Comparison of ENCODE assay signal across 8 cellular contexts in genomic region chr3:39260957-39261356, GRCh38. TPM values are rescaled to one million over a fixed set of nuclear protein-coding genes. Genes with fewer than 3 reads are reported as not detected.
DNase-seq lines count a peak whose midpoint lies in the region; ATAC-seq and TF ChIP-seq lines count a peak whose summit lies in the region.

No MANE protein-coding gene starts in this region.

- DNase-seq in CMK (ENCODE audit: low read depth) (peak; percentile 66), KG1 (lab: John Stamatoyannopoulos, UW) (peak; percentile 66), T-helper 9 cell (peak; percentile 51), chondrocyte (ENCODE audit: low spot score) (no peak), left lobe of liver (ENCODE audit: low spot score) (no peak)
- peak; percentile 6 for DNase-seq in stimulated activated CD8-positive, alpha-beta memory T cell treated with anti-CD3 and anti-CD28 coated beads, Interleukin-15, amount 100 ng/mL, for 1 hour (ENCODE audit: low read depth)

- H3K36me3 Mint-ChIP-seq in chondrocyte (ENCODE audit: low read depth) = no peaks in the 10 kb centered on the region

- peak; percentile 76 for TF ChIP-seq CTCF in chondrocyte (IDR thresholded peaks at IDR 0.05)

- H3K4me1 Mint-ChIP-seq in chondrocyte (ENCODE audit: low read depth) = peaks cover 7% of the 10 kb centered on the region

- no peaks in the 10 kb centered on the region for H3K9me3 Mint-ChIP-seq in chondrocyte (ENCODE audit: low read depth)

- H3K27ac Mint-ChIP-seq in chondrocyte (ENCODE audit: unreplicated experiment) = peak overlapping the region; percentile 75

- peaks cover 50% of the 10 kb centered on the region for H3K27me3 Mint-ChIP-seq in chondrocyte (ENCODE audit: low read depth)

- ATAC-seq in GM19468 (IDR thresholded peaks at IDR 0.05; ENCODE audit: extremely low read depth, unreplicated experiment) = peak; percentile 67
- ATAC-seq in left lobe of liver = peak; percentile 56
- ATAC-seq in HG02763 (IDR thresholded peaks at IDR 0.05; ENCODE audit: unreplicated experiment) = no peak

- H3K4me3 Mint-ChIP-seq in chondrocyte (ENCODE audit: unreplicated experiment) = no peak overlapping the region

RNA-seq across cellular contexts. Expression of gene CX3CR1, which starts 18.9 kb away (rescaled TPM):
- total RNA-seq in chondrocyte (0.12 TPM in 1 of 3 replicates, not detected in the others), left lobe of liver (0.43 TPM)

Comparison
In these comparisons a context has a peak if more than half of its experiments do, and no peak if none do; other contexts are left out.
1. DNase-seq: peak in CMK (single experiment), KG1 (single experiment), T-helper 9 cell (single experiment) and stimulated activated CD8-positive, alpha-beta memory T cell treated with anti-CD3 and anti-CD28 coated beads, Interleukin-15, amount 100 ng/mL, for 1 hour (single experiment); none in chondrocyte (single experiment) and left lobe of liver (single experiment).